In the genomic region with DNA sequence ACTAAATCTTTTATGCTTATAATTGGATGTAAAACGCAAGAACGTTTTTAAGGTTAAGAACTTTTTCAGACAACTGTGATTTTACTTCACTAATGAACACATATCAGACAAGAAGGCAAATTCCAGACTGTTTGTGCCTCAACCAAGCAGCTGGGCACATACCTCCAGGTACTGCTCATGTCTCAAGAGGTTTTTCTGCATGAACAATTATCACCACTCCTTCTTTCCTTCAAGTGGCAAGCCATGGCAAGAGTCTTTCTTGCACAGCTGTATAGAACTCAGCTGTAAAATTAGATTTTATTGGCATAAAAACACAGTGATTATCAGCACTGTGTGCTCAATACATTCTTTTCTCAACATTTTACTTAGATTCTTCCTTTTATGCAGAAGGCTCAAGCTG, we compare ENCODE assay signal across 8 cellular contexts.
DNase-seq lines count a peak whose midpoint lies in the region; ATAC-seq, FAIRE-seq and TF ChIP-seq lines count a peak whose summit lies in the region.
"Had no signal": no experiment of that assay in that cellular context is flagged by ENCODE, and none has a peak within 500 bp of the region (broad histone marks: within the 10 kb centered on the region; RNA-seq: fewer than 3 reads in every experiment).

No MANE protein-coding gene starts in this region.

- no peak overlapping the region for H3K4me2 ChIP-seq in trophoblast cell (ENCODE audit: low read length)

- H2BK12ac ChIP-seq in trophoblast cell (ENCODE audit: low read length), result no peak overlapping the region

- DNase-seq in H54 (ENCODE audit: insufficient read length, low spot score) (no peak), NCI-H69 (lab: John Stamatoyannopoulos, UW) (peak; percentile 50), fibroblast of pulmonary artery (ENCODE audit: low read depth) (peak; percentile 73), trophoblast cell (peak; percentile 64 to 82), NCI-H1694 treated with DMSO at 0.1 percent for 48 hours (lab: John Stamatoyannopoulos, UW) (no peak), GM12892 (ENCODE audit: insufficient read length) (no peak)
- DNase-seq: stimulated activated CD4-positive, alpha-beta T cell treated with anti-CD3 and anti-CD28 coated beads, Interleukin-4, amount 100 ng/mL, for 24 hours had no signal

- peak overlapping the region; percentile 14 for H3K27ac ChIP-seq in trophoblast cell (ENCODE audit: low read depth, low read length)

- no peaks in the 10 kb centered on the region for H3K9me3 ChIP-seq in trophoblast cell (ENCODE audit: insufficient read depth, low read depth, low read length)

- H2BK5ac ChIP-seq in trophoblast cell (ENCODE audit: low read depth, low read length, poor library complexity), result no peak overlapping the region

- TF ChIP-seq CTCF in fibroblast of pulmonary artery (IDR thresholded peaks at IDR 0.05; ENCODE audit: low read length, missing control alignments), result no peak

- no peak overlapping the region for H3K9ac ChIP-seq in trophoblast cell (ENCODE audit: low read length)

- ATAC-seq in GM19023 (IDR thresholded peaks at IDR 0.05; ENCODE audit: unreplicated experiment), result no peak

- FAIRE-seq in H54 (lab: Jason Lieb, UNC) (peak; percentile 53), GM12892 (lab: Jason Lieb, UNC) (no peak)

- H2BK120ac ChIP-seq in trophoblast cell (ENCODE audit: insufficient read depth, low read length, poor library complexity), result no peak overlapping the region

- TF ChIP-seq POLR2A in H54 (IDR thresholded peaks at IDR 0.05; ENCODE audit: low read depth, low read length), result no peak
- TF ChIP-seq POLR2A in GM12892 (IDR thresholded peaks at IDR 0.05; ENCODE audit: low read depth, low read length), result no peak

- H3K79me1 ChIP-seq in trophoblast cell (ENCODE audit: low read length), result no peaks in the 10 kb centered on the region

- no peak overlapping the region for H4K91ac ChIP-seq in trophoblast cell (ENCODE audit: low read depth, low read length)

- no peak overlapping the region for H3K4me3 ChIP-seq in fibroblast of pulmonary artery (replicated peaks; ENCODE audit: low read depth, low read length)
- H3K4me3 ChIP-seq in trophoblast cell (ENCODE audit: low read depth, low read length), result no peak overlapping the region

- H2AFZ ChIP-seq in trophoblast cell (ENCODE audit: insufficient read depth, low read length, poor library complexity), result no peak overlapping the region

- H4K12ac ChIP-seq in trophoblast cell (ENCODE audit: low read depth, low read length), result no peak overlapping the region

- no CpG with 5 or more reads among the region's 2 CpGs for WGBS in trophoblast cell (ENCODE audit: extremely low coverage, insufficient coverage, insufficient read length)

- no peak overlapping the region for H3K23ac ChIP-seq in trophoblast cell (ENCODE audit: low read length)

- H3K79me2 ChIP-seq in trophoblast cell (ENCODE audit: control insufficient read depth, insufficient read depth, low read length, poor library complexity), result peaks cover 8% of the 10 kb centered on the region

- H3K14ac ChIP-seq in trophoblast cell (ENCODE audit: low read length), result no peak overlapping the region

- no peak overlapping the region for H2AK5ac ChIP-seq in trophoblast cell (ENCODE audit: low read length)

- no peak overlapping the region for H3K18ac ChIP-seq in trophoblast cell (ENCODE audit: low read length)

- peaks cover 0 to 1% of the 10 kb centered on the region in 2 experiments for H3K36me3 ChIP-seq in trophoblast cell (ENCODE audit: control insufficient read depth in 1 of 2, insufficient read depth in 2 of 2, low read length in 2 of 2)

- H4K8ac ChIP-seq in trophoblast cell (ENCODE audit: low read depth, low read length), result no peak overlapping the region

- H3K27me3 ChIP-seq in trophoblast cell (ENCODE audit: insufficient read depth, low read length), result no peaks in the 10 kb centered on the region

- peaks cover 2 to 5% of the 10 kb centered on the region in 2 experiments for H3K4me1 ChIP-seq in trophoblast cell (ENCODE audit: control insufficient read depth in 1 of 2, insufficient read depth in 2 of 2, low read length in 2 of 2)

- no peak overlapping the region for H3K4ac ChIP-seq in trophoblast cell (ENCODE audit: low read depth, low read length)

Comparison
In these comparisons a context has a peak if more than half of its experiments do, and no peak if none do; other contexts are left out.
1. DNase-seq: peak in NCI-H69 (single experiment), fibroblast of pulmonary artery (single experiment) and trophoblast cell (2 of 2); none in H54 (single experiment), NCI-H1694 treated with DMSO at 0.1 percent for 48 hours (single experiment) and GM12892 (single experiment).